In genomic region chr9:29906065-29906464, GRCh38 we compare ENCODE assay signal across 14 cellular contexts.
A peak's percentile ranks its signal among the peaks of the same experiment; 100 is the strongest.
DNase-seq lines count a peak whose midpoint lies in the region; ATAC-seq lines count a peak whose summit lies in the region.
"Had no signal": no experiment of that assay in that cellular context is flagged by ENCODE, and none has a peak within 500 bp of the region (broad histone marks: within the 10 kb centered on the region; RNA-seq: fewer than 3 reads in every experiment).

No MANE protein-coding gene starts in this region.

- peak; percentile 56 for ATAC-seq in left colon
- ATAC-seq: A549; CD8-positive, alpha-beta T cell; GM12878 had no signal

- H3K9me3 Mint-ChIP-seq in activated naive CD4-positive, alpha-beta T cell treated with anti-CD3 and anti-CD28 coated beads, Interleukin-2, amount 10 ng/mL, durations not matched to agents 7 days and 5 days, result no peaks in the 10 kb centered on the region
- H3K9me3 Mint-ChIP-seq: CD4-positive, alpha-beta T cell had no signal

- DNase-seq in DMS53 (lab: John Stamatoyannopoulos, UW), result peak; percentile 1
- DNase-seq in DMS53 treated with DMSO at 0.1 percent for 48 hours (lab: John Stamatoyannopoulos, UW; ENCODE audit: unreplicated experiment), result no peak
- DNase-seq in LoVo (ENCODE audit: low spot score), result peak; percentile 16
- DNase-seq in left colon, result no peak
- DNase-seq in KBM-7, result no peak
- no peak for DNase-seq in activated naive CD4-positive, alpha-beta T cell treated with anti-CD3 and anti-CD28 coated beads, Interleukin-2, amount 10 ng/mL, durations not matched to agents 7 days and 5 days
- DNase-seq: AML-193; Calu3; CD4-positive, alpha-beta T cell; CD8-positive, alpha-beta T cell; DMS79 treated with DMSO at 0.1 percent for 48 hours had no signal

- CTCF ChIA-PET in activated naive CD4-positive, alpha-beta T cell treated with anti-CD3 and anti-CD28 coated beads, Interleukin-2, amount 10 ng/mL, durations not matched to agents 7 days and 5 days (lab: Charles Lee), result no interaction called here

- no peak overlapping the region for H3K4me3 Mint-ChIP-seq in activated naive CD4-positive, alpha-beta T cell treated with anti-CD3 and anti-CD28 coated beads, Interleukin-2, amount 10 ng/mL, durations not matched to agents 7 days and 5 days
- H3K4me3 Mint-ChIP-seq: B cell; CD4-positive, alpha-beta T cell; CD8-positive, alpha-beta T cell had no signal

- in situ Hi-C loops in KBM-7 (cut with MboI; ENCODE audit: low pct_unique_long_range_greater_than_20kb, low sequenced_read_pairs), result no loop called here

- H3K36me3 Mint-ChIP-seq in activated naive CD4-positive, alpha-beta T cell treated with anti-CD3 and anti-CD28 coated beads, Interleukin-2, amount 10 ng/mL, durations not matched to agents 7 days and 5 days, result no peaks in the 10 kb centered on the region
- H3K36me3 Mint-ChIP-seq: CD8-positive, alpha-beta T cell had no signal

- H3K27ac Mint-ChIP-seq in activated naive CD4-positive, alpha-beta T cell treated with anti-CD3 and anti-CD28 coated beads, Interleukin-2, amount 10 ng/mL, durations not matched to agents 7 days and 5 days, result no peak overlapping the region
- H3K27ac Mint-ChIP-seq: B cell; CD4-positive, alpha-beta T cell; CD8-positive, alpha-beta T cell had no signal

- no peaks in the 10 kb centered on the region for H3K27me3 Mint-ChIP-seq in activated naive CD4-positive, alpha-beta T cell treated with anti-CD3 and anti-CD28 coated beads, Interleukin-2, amount 10 ng/mL, durations not matched to agents 7 days and 5 days
- H3K27me3 Mint-ChIP-seq: B cell; CD4-positive, alpha-beta T cell had no signal

- no peaks in the 10 kb centered on the region for H3K4me1 Mint-ChIP-seq in activated naive CD4-positive, alpha-beta T cell treated with anti-CD3 and anti-CD28 coated beads, Interleukin-2, amount 10 ng/mL, durations not matched to agents 7 days and 5 days
- H3K4me1 Mint-ChIP-seq: B cell had no signal

- intact Hi-C loops in left colon (cut with DNase I, micrococcal nuclease), result no loop called here

Comparison
In these comparisons a context has a peak if more than half of its experiments do, and no peak if none do; other contexts are left out.
1. DNase-seq: peak in DMS53 (single experiment) and LoVo (single experiment); none in DMS53 treated with DMSO at 0.1 percent for 48 hours (single experiment), left colon (0 of 2), KBM-7 (single experiment) and activated naive CD4-positive, alpha-beta T cell treated with anti-CD3 and anti-CD28 coated beads, Interleukin-2, amount 10 ng/mL, durations not matched to agents 7 days and 5 days (single experiment).